Comparison of ENCODE assay signal across 1 cellular context in the genomic region with DNA sequence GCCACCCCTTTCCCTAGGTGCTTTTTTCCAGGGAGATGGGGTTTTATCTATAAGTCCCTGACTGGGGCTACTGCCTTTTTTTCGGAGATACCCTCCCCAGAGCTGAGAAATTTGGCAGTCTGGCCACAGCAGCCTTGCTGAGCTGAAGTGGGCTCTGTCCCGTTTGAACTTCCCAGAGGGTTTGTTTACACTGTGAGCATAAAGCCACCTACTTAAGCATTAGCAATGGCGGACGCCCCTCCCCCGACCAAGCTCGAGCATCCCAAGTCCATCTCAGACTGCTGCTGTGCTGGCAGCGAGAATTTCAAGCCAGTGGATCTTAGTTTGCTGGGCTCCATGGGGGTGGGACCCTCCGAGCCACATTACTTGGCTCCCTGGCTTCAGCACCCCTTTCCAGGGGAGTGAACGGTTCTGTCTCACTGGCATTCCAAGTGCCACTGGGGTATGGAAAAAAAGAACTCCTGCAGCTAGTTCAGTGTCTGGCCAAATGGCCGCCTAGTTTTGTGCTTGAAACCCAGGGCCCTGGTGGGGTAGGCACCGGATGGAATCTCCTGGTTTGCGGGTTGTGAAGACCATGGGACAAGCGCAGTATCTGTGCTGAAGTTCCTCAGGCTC.
TF ChIP-seq lines count a peak whose summit lies in the region.

No MANE protein-coding gene starts in this region.

TF ChIP-seq in WTC11, 78 proteins besides CTCF, POLR2A, EP300 and RAD21 (continued from another document):
- TF ChIP-seq, protein P1, sequence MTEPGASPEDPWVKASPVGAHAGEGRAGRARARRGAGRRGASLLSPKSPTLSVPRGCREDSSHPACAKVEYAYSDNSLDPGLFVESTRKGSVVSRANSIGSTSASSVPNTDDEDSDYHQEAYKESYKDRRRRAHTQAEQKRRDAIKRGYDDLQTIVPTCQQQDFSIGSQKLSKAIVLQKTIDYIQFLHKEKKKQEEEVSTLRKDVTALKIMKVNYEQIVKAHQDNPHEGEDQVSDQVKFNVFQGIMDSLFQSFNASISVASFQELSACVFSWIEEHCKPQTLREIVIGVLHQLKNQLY (CRISPR knock-in tag; IDR thresholded peaks at IDR 0.05): no peak
- TF ChIP-seq, protein P2, sequence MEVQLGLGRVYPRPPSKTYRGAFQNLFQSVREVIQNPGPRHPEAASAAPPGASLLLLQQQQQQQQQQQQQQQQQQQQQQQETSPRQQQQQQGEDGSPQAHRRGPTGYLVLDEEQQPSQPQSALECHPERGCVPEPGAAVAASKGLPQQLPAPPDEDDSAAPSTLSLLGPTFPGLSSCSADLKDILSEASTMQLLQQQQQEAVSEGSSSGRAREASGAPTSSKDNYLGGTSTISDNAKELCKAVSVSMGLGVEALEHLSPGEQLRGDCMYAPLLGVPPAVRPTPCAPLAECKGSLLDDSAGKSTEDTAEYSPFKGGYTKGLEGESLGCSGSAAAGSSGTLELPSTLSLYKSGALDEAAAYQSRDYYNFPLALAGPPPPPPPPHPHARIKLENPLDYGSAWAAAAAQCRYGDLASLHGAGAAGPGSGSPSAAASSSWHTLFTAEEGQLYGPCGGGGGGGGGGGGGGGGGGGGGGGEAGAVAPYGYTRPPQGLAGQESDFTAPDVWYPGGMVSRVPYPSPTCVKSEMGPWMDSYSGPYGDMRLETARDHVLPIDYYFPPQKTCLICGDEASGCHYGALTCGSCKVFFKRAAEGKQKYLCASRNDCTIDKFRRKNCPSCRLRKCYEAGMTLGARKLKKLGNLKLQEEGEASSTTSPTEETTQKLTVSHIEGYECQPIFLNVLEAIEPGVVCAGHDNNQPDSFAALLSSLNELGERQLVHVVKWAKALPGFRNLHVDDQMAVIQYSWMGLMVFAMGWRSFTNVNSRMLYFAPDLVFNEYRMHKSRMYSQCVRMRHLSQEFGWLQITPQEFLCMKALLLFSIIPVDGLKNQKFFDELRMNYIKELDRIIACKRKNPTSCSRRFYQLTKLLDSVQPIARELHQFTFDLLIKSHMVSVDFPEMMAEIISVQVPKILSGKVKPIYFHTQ (CRISPR knock-in tag; IDR thresholded peaks at IDR 0.05): no peak
